Comparison of ENCODE assay signal across 24 cellular contexts in genomic region chr1:222325506-222325905, GRCh38.
"Had no signal": no experiment of that assay in that cellular context is flagged by ENCODE, and none has a peak within 500 bp of the region (broad histone marks: within the 10 kb centered on the region; RNA-seq: fewer than 3 reads in every experiment).

No MANE protein-coding gene starts in this region.

- H3K27ac Mint-ChIP-seq: immature natural killer cell, mesothelial cell of epicardium had no signal

- DNase-seq: dermis blood vessel endothelial cell; dorsolateral prefrontal cortex; effector CD4-positive, alpha-beta T cell; effector memory CD4-positive, alpha-beta T cell; esophagus squamous epithelium; foreskin fibroblast; heart left ventricle; hypothalamus; immature natural killer cell; islet precursor cell; kidney; kidney glomerular epithelial cell; left lung; left ventricle myocardium superior; lower lobe of right lung; mesenchymal stem cell; naive thymus-derived CD4-positive, alpha-beta T cell had no signal

- ATAC-seq: gastroesophageal sphincter, heart left ventricle, left lung, left ventricle myocardium superior, lower lobe of right lung had no signal

- H3K36me3 ChIP-seq: esophagus squamous epithelium, gastroesophageal sphincter, heart left ventricle, left lung, lower lobe of right lung had no signal

- H3K36me3 Mint-ChIP-seq: immature natural killer cell; mesothelial cell of epicardium; naive thymus-derived CD4-positive, alpha-beta T cell had no signal

- H3K9me3 ChIP-seq: esophagus squamous epithelium, gastroesophageal sphincter, heart left ventricle, left lung, lower lobe of right lung had no signal

- H3K27ac ChIP-seq: coronary artery, dorsolateral prefrontal cortex, esophagus squamous epithelium, gastroesophageal sphincter, heart left ventricle, hepatocyte, left lung, lower lobe of right lung had no signal

- H3K4me3 Mint-ChIP-seq: immature natural killer cell; mesothelial cell of epicardium; naive thymus-derived CD4-positive, alpha-beta T cell had no signal

- H3K4me1 Mint-ChIP-seq: immature natural killer cell, mesothelial cell of epicardium had no signal

- H3K9me3 Mint-ChIP-seq: mesothelial cell of epicardium had no signal

- FAIRE-seq: colon, endothelial cell of umbilical vein, frontal cortex, kidney had no signal
